Comparison of ENCODE assay signal across 1 cellular context in genomic region chr21:33492571-33492970, GRCh38.
TF ChIP-seq lines count a peak whose summit lies in the region.

No MANE protein-coding gene starts in this region.

TF ChIP-seq in HepG2, 621 proteins besides CTCF, POLR2A, EP300 and RAD21:
- TF ChIP-seq ZSCAN31 (CRISPR knock-in tag; IDR thresholded peaks at IDR 0.05; ENCODE audit: low read depth): no peak
- no peak for TF ChIP-seq STAG1 (CRISPR knock-in tag; IDR thresholded peaks at IDR 0.05)
- TF ChIP-seq HBP1 (CRISPR knock-in tag; IDR thresholded peaks at IDR 0.05; ENCODE audit: low read depth): no peak
- 0 out of 2 replicates have a peak, but pooled peaks have one; percentile 53 for TF ChIP-seq CEBPB (IDR thresholded peaks at IDR 0.05; ENCODE audit: borderline replicate concordance, low read depth, low read length)
- TF ChIP-seq ZNF83 (CRISPR knock-in tag; IDR thresholded peaks at IDR 0.05; ENCODE audit: borderline replicate concordance): no peak
- no peak for TF ChIP-seq SETDB1 (CRISPR knock-in tag; IDR thresholded peaks at IDR 0.05; ENCODE audit: borderline replicate concordance)
- TF ChIP-seq ZNF687 (CRISPR knock-in tag; IDR thresholded peaks at IDR 0.05): no peak
